8 cellular contexts compared by ENCODE assay signal in genomic region chr16:88634141-88634993, GRCh38. TPM values are rescaled to one million over a fixed set of nuclear protein-coding genes. Genes with fewer than 3 reads are reported as not detected.
A peak's percentile ranks its signal among the peaks of the same experiment; 100 is the strongest.
DNase-seq lines count a peak whose midpoint lies in the region; ATAC-seq and TF ChIP-seq lines count a peak whose summit lies in the region.

No MANE protein-coding gene starts in this region.

- peak overlapping the region in 1 of 2 donors; percentile 90 for H3K27ac ChIP-seq in left lung

- peaks cover 0 to 10% of the 10 kb centered on the region in 2 donors for H3K9me3 Mint-ChIP-seq in stimulated activated naive CD8-positive, alpha-beta T cell treated with anti-CD3 and anti-CD28 coated beads, Interleukin-15, amount 100 ng/mL, for 72 hours

- H3K4me1 ChIP-seq in left lung, result peaks cover 6 to 42% of the 10 kb centered on the region in 2 donors

- no peaks in the 10 kb centered on the region for H3K36me3 Mint-ChIP-seq in T-helper 17 cell (ENCODE audit: low read depth)

- peaks cover 17 to 40% of the 10 kb centered on the region in 2 donors for H3K27me3 ChIP-seq in left lung

- peak; percentile 25 to 47 (median 27) for DNase-seq in T-helper 17 cell
- DNase-seq in central memory CD4-positive, alpha-beta T cell, result peak; percentile 44
- peak; percentile 62 to 94 for DNase-seq in left lung
- peak; percentile 61 to 66 for DNase-seq in stimulated activated naive CD8-positive, alpha-beta T cell treated with anti-CD3 and anti-CD28 coated beads, Interleukin-15, amount 100 ng/mL, for 72 hours
- DNase-seq in mesenteric fat pad (ENCODE audit: low spot score), result no peak
- DNase-seq in H4 (ENCODE audit: low spot score), result no peak

- H3K27ac Mint-ChIP-seq in T-helper 17 cell, result no peak overlapping the region
- peak overlapping the region in 1 of 2 donors; percentile 92 for H3K27ac Mint-ChIP-seq in stimulated activated naive CD8-positive, alpha-beta T cell treated with anti-CD3 and anti-CD28 coated beads, Interleukin-15, amount 100 ng/mL, for 72 hours

- peaks cover 27% of the 10 kb centered on the region for H3K4me1 Mint-ChIP-seq in T-helper 17 cell
- peaks cover 79% of the 10 kb centered on the region for H3K4me1 Mint-ChIP-seq in stimulated activated naive CD8-positive, alpha-beta T cell treated with anti-CD3 and anti-CD28 coated beads, Interleukin-15, amount 100 ng/mL, for 72 hours

- peak overlapping the region; percentile 86 for H3K4me3 Mint-ChIP-seq in T-helper 17 cell
- H3K4me3 Mint-ChIP-seq in stimulated activated naive CD8-positive, alpha-beta T cell treated with anti-CD3 and anti-CD28 coated beads, Interleukin-15, amount 100 ng/mL, for 72 hours, result peak overlapping the region; percentile 80 to 92

- TF ChIP-seq CTCF in left lung (IDR thresholded peaks at IDR 0.05), result no peak

- intact Hi-C loops in left lung (cut with DNase I), result no loop called here

- peak overlapping the region; percentile 22 to 52 for H3K4me3 ChIP-seq in left lung

- no peaks in the 10 kb centered on the region for H3K9me3 ChIP-seq in T-helper 17 cell (ENCODE audit: control insufficient read depth, low read length, poor library complexity, severe bottlenecking)
- no peaks in the 10 kb centered on the region for H3K9me3 ChIP-seq in left lung

- H3K27me3 Mint-ChIP-seq in T-helper 17 cell, result peaks cover 8% of the 10 kb centered on the region
- peaks cover 40% of the 10 kb centered on the region for H3K27me3 Mint-ChIP-seq in stimulated activated naive CD8-positive, alpha-beta T cell treated with anti-CD3 and anti-CD28 coated beads, Interleukin-15, amount 100 ng/mL, for 72 hours

- H3K36me3 ChIP-seq in left lung, result peaks cover 0 to 41% of the 10 kb centered on the region in 2 donors

- ATAC-seq in GM18498 (IDR thresholded peaks at IDR 0.05; ENCODE audit: unreplicated experiment) (peak; percentile 44), HG02763 (IDR thresholded peaks at IDR 0.05; ENCODE audit: unreplicated experiment) (peak; percentile 52), T-helper 17 cell (peak; percentile 39), left lung (peak; percentile 54)
- peak; percentile 58 for ATAC-seq in stimulated activated naive CD8-positive, alpha-beta T cell treated with anti-CD3 and anti-CD28 coated beads, Interleukin-15, amount 100 ng/mL, for 72 hours

RNA-seq across cellular contexts. Expression of gene IL17C, which starts 4.0 kb away (rescaled TPM):
- total RNA-seq in T-helper 17 cell, result under 1 TPM; 0.65 to 0.86 TPM
- total RNA-seq in left lung, result not detected
- not detected for total RNA-seq in mesenteric fat pad
- not detected in 2 replicates for total RNA-seq in H4 (2014; rRNA removed; shearing (Covaris generic))

RNA-seq across cellular contexts. Expression of gene CYBA, which starts 16.5 kb away (rescaled TPM):
- total RNA-seq in T-helper 17 cell (100 to 1,000 TPM; 346 to 383 TPM), left lung (100 to 1,000 TPM; 243 to 396 TPM), mesenteric fat pad (183 TPM)
- not detected in 2 replicates for total RNA-seq in H4 (2014; rRNA removed; shearing (Covaris generic))

RNA-seq across cellular contexts. Expression of gene MVD, which starts 28.5 kb away (rescaled TPM):
- total RNA-seq in T-helper 17 cell (10 to 100 TPM; 40.4 to 72.8 TPM), left lung (100 to 1,000 TPM in 1 of 2 donors, 10 to 100 TPM in 1; 66.3 to 154 TPM), mesenteric fat pad (22.9 TPM)
- total RNA-seq in H4 (2014; rRNA removed; shearing (Covaris generic)), result 28.1 and 41.5 TPM in 2 replicates

RNA-seq across cellular contexts. Expression of gene SNAI3, which starts 51.9 kb away (rescaled TPM):
- total RNA-seq in T-helper 17 cell, result 10 to 100 TPM in 1 of 2 donors, 1 to 10 TPM in 1; 7.7 to 10.2 TPM
- total RNA-seq in left lung, result 1 to 10 TPM; 1.9 to 2.3 TPM
- 1.2 TPM for total RNA-seq in mesenteric fat pad
- 0.27 and 0.62 TPM in 2 replicates for total RNA-seq in H4 (2014; rRNA removed; shearing (Covaris generic))

Comparison
In these comparisons a context has a peak if more than half of its experiments do, and no peak if none do; other contexts are left out.
1. DNase-seq: peak in T-helper 17 cell (3 of 3), central memory CD4-positive, alpha-beta T cell (single experiment), left lung (2 of 2) and stimulated activated naive CD8-positive, alpha-beta T cell treated with anti-CD3 and anti-CD28 coated beads, Interleukin-15, amount 100 ng/mL, for 72 hours (2 of 2); none in mesenteric fat pad (single experiment) and H4 (single experiment).
2. RNA of gene CYBA, which starts 16.5 kb away (total RNA-seq): 243 to 396 TPM in left lung, 346 to 383 TPM in T-helper 17 cell and 183 TPM in mesenteric fat pad (single experiment); not detected in H4; every median in the first group is over 100 times any median in the second.
3. Peak in every context shown above with its lines, with median percentiles within 50 percentile points of each other: ATAC-seq.